1 cellular context compared by ENCODE assay signal in genomic region chr1:162906485-162906884, GRCh38.
TF ChIP-seq lines count a peak whose summit lies in the region.

No MANE protein-coding gene starts in this region.

TF ChIP-seq in HEK293, 187 proteins besides CTCF, POLR2A, EP300 and RAD21 (continued from another document):
- TF ChIP-seq TSHZ1 (tag by site-specific recombination; IDR thresholded peaks at IDR 0.05; ENCODE audit: borderline replicate concordance) (no peak), ZNF561 (tag by site-specific recombination; IDR thresholded peaks at IDR 0.05; ENCODE audit: borderline replicate concordance) (no peak)
